In genomic region chr10:4590807-4591206, GRCh38 we compare ENCODE assay signal across 34 cellular contexts.
"Had no signal": no experiment of that assay in that cellular context is flagged by ENCODE, and none has a peak within 500 bp of the region (broad histone marks: within the 10 kb centered on the region; RNA-seq: fewer than 3 reads in every experiment).

No MANE protein-coding gene starts in this region.

- H3K4me1 Mint-ChIP-seq: activated B cell treated with CpG ODN at 0.5 μM for 24 hours; activated CD4-positive, alpha-beta memory T cell treated with anti-CD3 and anti-CD28 coated beads, Interleukin-2, amount 10 ng/mL, durations not matched to agents 7 days and 5 days; activated CD8-positive, alpha-beta memory T cell treated with anti-CD3 and anti-CD28 coated beads, Interleukin-2, amount 10 ng/mL, durations not matched to agents 7 days and 5 days; activated naive CD8-positive, alpha-beta T cell treated with anti-CD3 and anti-CD28 coated beads for 36 hours; central memory CD8-positive, alpha-beta T cell; T-cell had no signal

- DNase-seq: activated B cell treated with CpG ODN at 0.5 μM for 24 hours; activated CD4-positive, alpha-beta memory T cell treated with anti-CD3 and anti-CD28 coated beads, Interleukin-2, amount 10 ng/mL, durations not matched to agents 7 days and 5 days; activated CD4-positive, alpha-beta T cell treated with anti-CD3 and anti-CD28 coated beads for 4 hours; activated CD4-positive, CD25-positive, alpha-beta regulatory T cell treated with anti-CD3 and anti-CD28 coated beads, Interleukin-2, amount 50 U/mL, for 72 hours; activated CD8-positive, alpha-beta memory T cell treated with anti-CD3 and anti-CD28 coated beads for 24 hours; activated CD8-positive, alpha-beta memory T cell treated with anti-CD3 and anti-CD28 coated beads, Interleukin-2, amount 10 ng/mL, durations not matched to agents 7 days and 5 days; activated CD8-positive, alpha-beta memory T cell treated with anti-CD3 and anti-CD28 coated beads, Interleukin-2, amount 50 U/mL, for 48 hours; activated effector memory CD4-positive, alpha-beta T cell treated with anti-CD3 and anti-CD28 coated beads, Interleukin-2, amount 50 U/mL, for 16 hours; activated naive CD4-positive, alpha-beta T cell; activated naive CD4-positive, alpha-beta T cell treated with anti-CD3 and anti-CD28 coated beads, Interleukin-2, amount 50 U/mL, for 16 hours; activated naive CD8-positive, alpha-beta T cell treated with anti-CD3 and anti-CD28 coated beads for 36 hours; activated T-cell treated with anti-CD3 and anti-CD28 coated beads, Interleukin-2, amount 50 U/mL, for 48 hours; amniotic stem cell; aorta; Karpas-422; MG63; NCI-H1048; NCI-H1105 treated with DMSO at 0.1 percent for 48 hours; NCI-H1436; NCI-H1694; NCI-H1930; NCI-H2081 treated with DMSO at 0.1 percent for 48 hours; NCI-H345; NCI-H524 treated with DMSO at 0.1 percent for 48 hours; RPMI8226; SHP77 treated with DMSO at 0.1 percent for 48 hours; T-cell; T-helper 2 cell; T-helper 9 cell had no signal

- ATAC-seq: activated CD8-positive, alpha-beta memory T cell treated with anti-CD3 and anti-CD28 coated beads, Interleukin-2, amount 10 ng/mL, durations not matched to agents 7 days and 5 days; Panc1; SK-N-SH treated with all-trans-retinoic acid at 6 μM for 48 hours; T-cell had no signal

- H3K4me3 ChIP-seq: cardiac muscle cell, MG63, SJSA1 had no signal

- H3K36me3 Mint-ChIP-seq: activated CD8-positive, alpha-beta memory T cell treated with anti-CD3 and anti-CD28 coated beads, Interleukin-2, amount 10 ng/mL, durations not matched to agents 7 days and 5 days; activated naive CD8-positive, alpha-beta T cell treated with anti-CD3 and anti-CD28 coated beads for 36 hours; T-cell had no signal

- H3K4me3 Mint-ChIP-seq: activated B cell treated with CpG ODN at 0.5 μM for 24 hours; activated CD4-positive, alpha-beta memory T cell treated with anti-CD3 and anti-CD28 coated beads, Interleukin-2, amount 10 ng/mL, durations not matched to agents 7 days and 5 days; activated CD8-positive, alpha-beta memory T cell treated with anti-CD3 and anti-CD28 coated beads, Interleukin-2, amount 10 ng/mL, durations not matched to agents 7 days and 5 days; activated naive CD8-positive, alpha-beta T cell treated with anti-CD3 and anti-CD28 coated beads for 36 hours; central memory CD8-positive, alpha-beta T cell; T-cell had no signal

- H3K27me3 Mint-ChIP-seq: activated CD4-positive, alpha-beta memory T cell treated with anti-CD3 and anti-CD28 coated beads, Interleukin-2, amount 10 ng/mL, durations not matched to agents 7 days and 5 days; activated naive CD8-positive, alpha-beta T cell treated with anti-CD3 and anti-CD28 coated beads for 36 hours had no signal

- H3K9me3 ChIP-seq: MG63, SJSA1 had no signal

- H3K27ac Mint-ChIP-seq: activated B cell treated with CpG ODN at 0.5 μM for 24 hours; activated CD4-positive, alpha-beta memory T cell treated with anti-CD3 and anti-CD28 coated beads, Interleukin-2, amount 10 ng/mL, durations not matched to agents 7 days and 5 days; activated CD8-positive, alpha-beta memory T cell treated with anti-CD3 and anti-CD28 coated beads, Interleukin-2, amount 10 ng/mL, durations not matched to agents 7 days and 5 days; activated naive CD8-positive, alpha-beta T cell treated with anti-CD3 and anti-CD28 coated beads for 36 hours; T-cell had no signal
